11 cellular contexts compared by ENCODE assay signal in the genomic region with DNA sequence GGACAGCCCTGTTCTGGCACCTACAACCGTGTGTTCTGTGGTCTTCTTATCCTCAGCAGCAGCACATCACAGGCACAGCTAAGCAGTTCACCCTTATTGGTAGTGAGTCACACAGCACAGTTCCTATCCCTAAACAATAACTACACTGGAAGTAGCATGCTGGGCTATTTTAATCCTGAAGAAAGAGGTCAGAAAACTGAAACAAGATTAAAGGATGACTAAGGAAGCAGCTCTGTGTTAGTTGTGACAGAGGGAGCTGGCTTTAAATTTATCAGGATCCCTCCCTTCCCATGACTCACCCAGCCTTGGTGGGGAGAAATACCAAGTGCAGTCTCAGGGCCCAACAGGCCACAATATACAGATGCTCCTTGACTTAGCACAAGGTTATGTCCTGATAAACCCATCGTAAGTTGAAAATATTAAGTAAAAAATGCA.
A peak's percentile ranks its signal among the peaks of the same experiment; 100 is the strongest.
DNase-seq lines count a peak whose midpoint lies in the region; ATAC-seq and TF ChIP-seq lines count a peak whose summit lies in the region.
"Had no signal": no experiment of that assay in that cellular context is flagged by ENCODE, and none has a peak within 500 bp of the region (broad histone marks: within the 10 kb centered on the region; RNA-seq: fewer than 3 reads in every experiment).

No MANE protein-coding gene starts in this region.

- H3K9me2 ChIP-seq in Karpas-422 (replicated peaks; ENCODE audit: insufficient read depth, low read length): no peaks in the 10 kb centered on the region

- H3K79me2 ChIP-seq in Karpas-422 (ENCODE audit: low read length) (no peaks in the 10 kb centered on the region), mammary epithelial cell (ENCODE audit: insufficient read depth, low read length) (no peaks in the 10 kb centered on the region)

- H4K20me1 ChIP-seq in Karpas-422 (ENCODE audit: insufficient read depth, low read depth, low read length) (no peaks in the 10 kb centered on the region), mammary epithelial cell (ENCODE audit: insufficient read depth, low read length) (no peaks in the 10 kb centered on the region)

- H2AFZ ChIP-seq in Karpas-422 (ENCODE audit: low read length): no peak overlapping the region
- H2AFZ ChIP-seq in mammary epithelial cell (ENCODE audit: low read depth, low read length): no peak overlapping the region

- 0 out of 2 replicates have a peak, but pooled peaks cover 2% of the 10 kb centered on the region for H3K27me3 ChIP-seq in Karpas-422 (ENCODE audit: low read length)
- no peaks in the 10 kb centered on the region for H3K27me3 ChIP-seq in mammary epithelial cell (ENCODE audit: insufficient read depth, low read length)
- H3K27me3 ChIP-seq in kidney epithelial cell (ENCODE audit: control insufficient read depth, insufficient read depth, low read length): no peaks in the 10 kb centered on the region
- H3K27me3 ChIP-seq: tibial artery had no signal

- H3K36me3 ChIP-seq in Karpas-422 (ENCODE audit: insufficient read depth, low read length) (no peaks in the 10 kb centered on the region), mammary epithelial cell (ENCODE audit: insufficient read depth, low read length) (no peaks in the 10 kb centered on the region), kidney epithelial cell (ENCODE audit: control insufficient read depth, insufficient read depth, low read length) (no peaks in the 10 kb centered on the region)
- H3K36me3 ChIP-seq: tibial artery had no signal

- H3K4me3 ChIP-seq in Karpas-422 (ENCODE audit: low read length) (no peak overlapping the region), mammary epithelial cell (replicated peaks in 1 of 3; ENCODE audit: insufficient read depth in 1 of 3, low read depth in 2 of 3, low read length in 3 of 3) (no peak overlapping the region), kidney epithelial cell (ENCODE audit: low read depth, low read length) (no peak overlapping the region)
- H3K4me3 ChIP-seq: tibial artery had no signal

- ATAC-seq in GM21367 (IDR thresholded peaks at IDR 0.05; ENCODE audit: unreplicated experiment) (no peak), HG03045 (IDR thresholded peaks at IDR 0.05; ENCODE audit: unreplicated experiment) (no peak), GM18873 (IDR thresholded peaks at IDR 0.05; ENCODE audit: low FRiP score, unreplicated experiment) (no peak)

- dilution Hi-C loops in mammary epithelial cell (cut with HindIII; ENCODE audit: low sequenced_read_pairs): no loop called here

- TF ChIP-seq CTCF in mammary epithelial cell (conservative IDR thresholded peaks at IDR 0.05 in 1 of 2, IDR thresholded peaks at IDR 0.05 in 1 of 2; ENCODE audit: extremely low read depth in 1 of 2, insufficient read depth in 1 of 2, low read depth in 1 of 2, low read length in 2 of 2) (no peak), kidney epithelial cell (IDR thresholded peaks at IDR 0.05; ENCODE audit: insufficient read depth, low read length, poor library complexity, severe bottlenecking) (no peak)

- H3K27ac ChIP-seq in Karpas-422 (ENCODE audit: low read length): no peak overlapping the region
- H3K27ac ChIP-seq in mammary epithelial cell (ENCODE audit: insufficient read depth, low read depth, low read length): no peak overlapping the region
- H3K27ac ChIP-seq: tibial artery had no signal

- intact Hi-C loops in mammary epithelial cell (cut with micrococcal nuclease): no loop called here

- DNase-seq in AG20443 (ENCODE audit: low spot score): peak; percentile 91
- DNase-seq in Karpas-422: no peak
- peak; percentile 66 for DNase-seq in mammary epithelial cell
- peak; percentile 67 for DNase-seq in kidney epithelial cell (ENCODE audit: low read depth)
- no peak for DNase-seq in activated CD4-positive, CD25-positive, alpha-beta regulatory T cell (lab: John Stamatoyannopoulos, UW)
- DNase-seq: activated B cell treated with CpG ODN at 0.5 μM for 24 hours, Caco-2 had no signal

- H3K4me2 ChIP-seq in Karpas-422 (ENCODE audit: low read depth, low read length, poor library complexity, severe bottlenecking) (peak overlapping the region; percentile 72), mammary epithelial cell (ENCODE audit: insufficient read depth, low read depth, low read length) (no peak overlapping the region)

- peaks cover 55% of the 10 kb centered on the region for H3K4me1 ChIP-seq in Karpas-422 (ENCODE audit: low read length)
- H3K4me1 ChIP-seq in mammary epithelial cell (ENCODE audit: insufficient read depth, low read length): no peaks in the 10 kb centered on the region
- H3K4me1 ChIP-seq: Caco-2, tibial artery had no signal

- in situ Hi-C loops in mammary epithelial cell (cut with MboI; ENCODE audit: low sequenced_read_pairs in 2 of 2): no loop called here

- 0 out of 2 replicates have a peak overlapping the region, but pooled peaks have one; percentile 12 for H3K9ac ChIP-seq in Karpas-422 (ENCODE audit: low read length)
- no peak overlapping the region for H3K9ac ChIP-seq in mammary epithelial cell (ENCODE audit: insufficient read depth, low read length)

- WGBS in mammary epithelial cell (ENCODE audit: low coverage, missing lambda C conversion rate): 33% methylated on average over 2 of the region's 2 CpGs

- CTCF ChIA-PET in mammary epithelial cell (lab: Charles Lee; ENCODE audit: low non-redundant PET): no interaction called here

- no peaks in the 10 kb centered on the region for H3K9me3 ChIP-seq in Karpas-422 (ENCODE audit: low read length)
- no peaks in the 10 kb centered on the region for H3K9me3 ChIP-seq in mammary epithelial cell (replicated peaks; ENCODE audit: insufficient read depth, low read length)
- H3K9me3 ChIP-seq: Caco-2, tibial artery had no signal

- BruUV-seq in mammary epithelial cell (replicated peaks; lab: Mats Ljungman, UMichigan): no TSS peak

Comparison
In these comparisons a context has a peak if more than half of its experiments do, and no peak if none do; other contexts are left out.
1. DNase-seq: peak in AG20443 (single experiment), mammary epithelial cell (single experiment) and kidney epithelial cell (single experiment); none in Karpas-422 (single experiment) and activated CD4-positive, CD25-positive, alpha-beta regulatory T cell (0 of 4).